In the genomic region with DNA sequence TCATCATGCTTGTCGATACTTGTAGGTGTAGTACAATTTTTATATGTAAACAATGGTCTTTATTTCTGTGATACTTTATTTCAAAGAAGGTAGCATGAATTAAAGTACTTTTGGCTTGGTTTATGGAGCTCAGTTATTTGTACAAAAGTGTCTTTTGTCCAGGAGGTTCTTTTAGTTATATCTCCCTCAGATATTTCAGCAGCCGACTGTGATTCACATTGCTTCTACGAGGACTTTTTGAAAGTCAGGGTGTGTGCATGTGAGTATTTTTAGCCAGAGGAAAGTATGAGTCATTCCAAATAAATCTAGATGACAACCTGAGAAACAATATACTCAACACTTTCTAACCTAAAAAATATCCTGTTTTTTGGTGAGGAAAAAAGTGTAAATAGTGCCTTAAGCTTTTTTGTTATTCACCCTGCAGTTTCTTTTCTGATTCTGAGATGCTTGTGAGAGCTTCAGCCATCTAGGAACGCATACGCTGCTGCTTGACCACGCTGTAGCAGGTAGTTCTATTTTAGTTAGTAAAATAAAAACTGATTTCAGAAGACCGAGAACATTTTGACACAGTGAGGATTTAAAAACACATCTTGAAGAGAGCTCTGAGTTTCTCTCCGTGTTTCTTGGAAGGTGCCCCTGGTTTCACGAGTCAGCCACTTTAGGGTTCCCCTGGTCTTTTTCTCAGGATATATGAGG, we compare ENCODE assay signal across 8 cellular contexts. TPM values are rescaled to one million over a fixed set of nuclear protein-coding genes. Genes with fewer than 3 reads are reported as not detected.
DNase-seq lines count a peak whose midpoint lies in the region; ATAC-seq, FAIRE-seq and TF ChIP-seq lines count a peak whose summit lies in the region.

No MANE protein-coding gene starts in this region.

- H3K36me3 ChIP-seq in SU-DHL-6 (ENCODE audit: low read length): no peaks in the 10 kb centered on the region

- no peak overlapping the region for H3K27ac ChIP-seq in SU-DHL-6 (ENCODE audit: low read depth, low read length)

- no peaks in the 10 kb centered on the region for H3K9me2 ChIP-seq in SU-DHL-6 (replicated peaks; ENCODE audit: insufficient read depth, low read length)

- H3K4me2 ChIP-seq in SU-DHL-6 (ENCODE audit: low read depth, low read length, poor library complexity, severe bottlenecking): peak overlapping the region; percentile 3

- FAIRE-seq in endometrium (lab: Jason Lieb, UNC): peak; percentile 89

- no peaks in the 10 kb centered on the region for H3F3A ChIP-seq in SU-DHL-6 (ENCODE audit: insufficient read depth)

- H4K20me1 ChIP-seq in SU-DHL-6 (ENCODE audit: low read depth, low read length): peaks cover 3% of the 10 kb centered on the region

- H3K9ac ChIP-seq in SU-DHL-6 (ENCODE audit: low read length): no peak overlapping the region

- TF ChIP-seq CTCF in AG09309 (IDR thresholded peaks at IDR 0.05; ENCODE audit: control insufficient read depth, insufficient read depth, low read depth, low read length, missing control alignments) (no peak), SU-DHL-6 (IDR thresholded peaks at IDR 0.05; ENCODE audit: insufficient read depth, low read length, poor library complexity, severe bottlenecking) (no peak)

- peak; percentile 82 for DNase-seq in AG09309 (ENCODE audit: low read depth)
- peak; percentile 86 for DNase-seq in myocyte (ENCODE audit: low read depth)
- DNase-seq in NCI-H2227 treated with DMSO at 0.1 percent for 48 hours (lab: John Stamatoyannopoulos, UW): no peak
- DNase-seq in GDM1 (lab: John Stamatoyannopoulos, UW): no peak

- H3K4me3 ChIP-seq in AG09309 (ENCODE audit: control insufficient read depth, low read depth, low read length) (peak overlapping the region; percentile 17), SU-DHL-6 (ENCODE audit: insufficient read depth, low read length, poor library complexity, severe bottlenecking) (no peak overlapping the region)

- H3K9me3 ChIP-seq in SU-DHL-6 (ENCODE audit: insufficient read depth, low read length): no peaks in the 10 kb centered on the region

- ATAC-seq in GM18867 (IDR thresholded peaks at IDR 0.05; ENCODE audit: unreplicated experiment): peak; percentile 77
- peak; percentile 68 for ATAC-seq in HG03135 (IDR thresholded peaks at IDR 0.05; ENCODE audit: unreplicated experiment)

- H3K27me3 ChIP-seq in SU-DHL-6 (ENCODE audit: low read length): no peaks in the 10 kb centered on the region

- H3K79me2 ChIP-seq in SU-DHL-6 (ENCODE audit: insufficient read depth, low read length): peaks cover 59% of the 10 kb centered on the region

- H2AFZ ChIP-seq in SU-DHL-6 (ENCODE audit: low read depth, low read length, severe bottlenecking): no peak overlapping the region

RNA-seq across cellular contexts. Expression of a gene that starts 0.5 kb away (rescaled TPM):
- total RNA-seq in myocyte: 205 and 236 TPM in 2 replicates
- 153 TPM for polyA plus RNA-seq in myocyte (2012)

RNA-seq across cellular contexts. Expression of a gene that starts 44.6 kb away (rescaled TPM):
- 47.6 and 57.2 TPM in 2 replicates for total RNA-seq in myocyte
- 48.5 TPM for polyA plus RNA-seq in myocyte (2012)

Comparison
In these comparisons a context has a peak if more than half of its experiments do, and no peak if none do; other contexts are left out.
1. DNase-seq: peak in AG09309 (single experiment) and myocyte (single experiment); none in NCI-H2227 treated with DMSO at 0.1 percent for 48 hours (single experiment) and GDM1 (single experiment).